Comparison of ENCODE assay signal across 34 cellular contexts in genomic region chr14:38224328-38224727, GRCh38. TPM values are rescaled to one million over a fixed set of nuclear protein-coding genes. Genes with fewer than 3 reads are reported as not detected.
"Had no signal": no experiment of that assay in that cellular context is flagged by ENCODE, and none has a peak within 500 bp of the region (broad histone marks: within the 10 kb centered on the region; RNA-seq: fewer than 3 reads in every experiment).

No MANE protein-coding gene starts in this region.

- H3K36me3 ChIP-seq: adrenal gland, breast epithelium, MG63, SJCRH30, WERI-Rb-1 had no signal

- H3K4me3 Mint-ChIP-seq: activated CD4-positive, alpha-beta memory T cell treated with anti-CD3 and anti-CD28 coated beads, Interleukin-2, amount 10 ng/mL, durations not matched to agents 7 days and 5 days; activated CD8-positive, alpha-beta memory T cell treated with anti-CD3 and anti-CD28 coated beads, Interleukin-2, amount 10 ng/mL, durations not matched to agents 7 days and 5 days; activated naive CD4-positive, alpha-beta T cell treated with anti-CD3 and anti-CD28 coated beads, Interleukin-2, amount 50 U/mL, for 24 hours; activated T-cell treated with anti-CD3 and anti-CD28 coated beads, Interleukin-2, amount 50 U/mL, for 72 hours; activated T-helper 17 cell treated with anti-CD3 and anti-CD28 coated beads, Interleukin-2, amount 50 U/mL, for 72 hours had no signal

- H3K27me3 ChIP-seq: adrenal gland, body of pancreas, breast epithelium, MG63, SJCRH30 had no signal

- H3K36me3 Mint-ChIP-seq: activated CD8-positive, alpha-beta memory T cell treated with anti-CD3 and anti-CD28 coated beads, Interleukin-2, amount 10 ng/mL, durations not matched to agents 7 days and 5 days; activated naive CD4-positive, alpha-beta T cell treated with anti-CD3 and anti-CD28 coated beads, Interleukin-2, amount 50 U/mL, for 24 hours had no signal

- H3K27ac ChIP-seq: adrenal gland, body of pancreas, breast epithelium, SJCRH30, SK-N-MC, WERI-Rb-1 had no signal

- ATAC-seq: activated CD8-positive, alpha-beta memory T cell treated with anti-CD3 and anti-CD28 coated beads, Interleukin-2, amount 10 ng/mL, durations not matched to agents 7 days and 5 days; activated T-cell treated with anti-CD3 and anti-CD28 coated beads, Interleukin-2, amount 50 U/mL, for 72 hours; activated T-helper 17 cell treated with anti-CD3 and anti-CD28 coated beads, Interleukin-2, amount 50 U/mL, for 72 hours; body of pancreas; K562 had no signal

- H3K4me1 ChIP-seq: adrenal gland, body of pancreas, breast epithelium had no signal

- FAIRE-seq: astrocyte, K562 had no signal

- H3K27me3 Mint-ChIP-seq: activated CD4-positive, alpha-beta memory T cell treated with anti-CD3 and anti-CD28 coated beads, Interleukin-2, amount 10 ng/mL, durations not matched to agents 7 days and 5 days; activated T-helper 17 cell treated with anti-CD3 and anti-CD28 coated beads, Interleukin-2, amount 50 U/mL, for 72 hours had no signal

- H3K4me3 ChIP-seq: adrenal gland, body of pancreas, breast epithelium, K562, MG63, SJCRH30, SK-N-MC had no signal

- H3K9me3 Mint-ChIP-seq: activated CD4-positive, alpha-beta memory T cell treated with anti-CD3 and anti-CD28 coated beads, Interleukin-2, amount 10 ng/mL, durations not matched to agents 7 days and 5 days; activated T-cell treated with anti-CD3 and anti-CD28 coated beads, Interleukin-2, amount 50 U/mL, for 72 hours; activated T-helper 17 cell treated with anti-CD3 and anti-CD28 coated beads, Interleukin-2, amount 50 U/mL, for 72 hours had no signal

- H3K4me1 Mint-ChIP-seq: activated CD4-positive, alpha-beta memory T cell treated with anti-CD3 and anti-CD28 coated beads, Interleukin-2, amount 10 ng/mL, durations not matched to agents 7 days and 5 days; activated CD8-positive, alpha-beta memory T cell treated with anti-CD3 and anti-CD28 coated beads, Interleukin-2, amount 10 ng/mL, durations not matched to agents 7 days and 5 days; activated naive CD4-positive, alpha-beta T cell treated with anti-CD3 and anti-CD28 coated beads, Interleukin-2, amount 50 U/mL, for 24 hours; activated T-helper 17 cell treated with anti-CD3 and anti-CD28 coated beads, Interleukin-2, amount 50 U/mL, for 72 hours had no signal

- DNase-seq: activated CD4-positive, alpha-beta memory T cell treated with anti-CD3 and anti-CD28 coated beads, Interleukin-2, amount 10 ng/mL, durations not matched to agents 7 days and 5 days; activated CD4-positive, alpha-beta T cell treated with anti-CD3 and anti-CD28 coated beads for 1 hour; activated CD4-positive, alpha-beta T cell treated with anti-CD3 and anti-CD28 coated beads for 48 hours; activated CD4-positive, CD25-positive, alpha-beta regulatory T cell; activated CD8-positive, alpha-beta memory T cell treated with anti-CD3 and anti-CD28 coated beads for 24 hours; activated CD8-positive, alpha-beta memory T cell treated with anti-CD3 and anti-CD28 coated beads, Interleukin-2, amount 10 ng/mL, durations not matched to agents 7 days and 5 days; activated CD8-positive, alpha-beta memory T cell treated with anti-CD3 and anti-CD28 coated beads, Interleukin-2, amount 50 U/mL, for 48 hours; activated effector memory CD4-positive, alpha-beta T cell treated with anti-CD3 and anti-CD28 coated beads, Interleukin-2, amount 50 U/mL, for 16 hours; activated naive CD4-positive, alpha-beta T cell treated with Interleukin-2 at 50 U/mL for 16 hours; activated T-cell treated with anti-CD3 and anti-CD28 coated beads, Interleukin-2, amount 50 U/mL, for 72 hours; adrenal gland; body of pancreas; Kasumi-1; MG63; NCI-H1092; NCI-H1436 treated with DMSO at 0.1 percent for 48 hours; NCI-H1694 treated with DMSO at 0.1 percent for 48 hours; NCI-H2029; NCI-H510A; NCI-H526; NCI-H748 treated with DMSO at 0.1 percent for 48 hours; OCI-M1; SHP77; SJCRH30; T1000; WERI-Rb-1 had no signal

- H3K9me3 ChIP-seq: adrenal gland, body of pancreas, breast epithelium, MG63, SJCRH30 had no signal

RNA-seq across cellular contexts. Expression of gene SSTR1, which starts 16.6 kb away (rescaled TPM):
- total RNA-seq: activated CD4-positive, alpha-beta memory T cell treated with anti-CD3 and anti-CD28 coated beads, Interleukin-2, amount 10 ng/mL, durations not matched to agents 7 days and 5 days; activated CD8-positive, alpha-beta memory T cell treated with anti-CD3 and anti-CD28 coated beads, Interleukin-2, amount 10 ng/mL, durations not matched to agents 7 days and 5 days; activated T-cell treated with anti-CD3 and anti-CD28 coated beads, Interleukin-2, amount 50 U/mL, for 72 hours; activated T-helper 17 cell treated with anti-CD3 and anti-CD28 coated beads, Interleukin-2, amount 50 U/mL, for 72 hours; astrocyte; K562; SJCRH30; T-helper 1 cell treated with Interleukin-12 subunit alpha and Interleukin-12 subunit beta and Interleukin-4 antibody, amounts not matched to agents 30 ng/mL and 1 ng/mL, for 36 hours; T-helper 2 cell treated with Interferon-gamma antibody and Interleukin-4, amounts not matched to agents 100 ng/mL and 5 ng/mL, for 36 hours had no signal
- polyA plus RNA-seq: K562 had no signal

RNA-seq across cellular contexts. Expression of gene CLEC14A, which starts 31.6 kb away (rescaled TPM):
- total RNA-seq: activated CD4-positive, alpha-beta memory T cell treated with anti-CD3 and anti-CD28 coated beads, Interleukin-2, amount 10 ng/mL, durations not matched to agents 7 days and 5 days; activated CD8-positive, alpha-beta memory T cell treated with anti-CD3 and anti-CD28 coated beads, Interleukin-2, amount 10 ng/mL, durations not matched to agents 7 days and 5 days; activated T-cell treated with anti-CD3 and anti-CD28 coated beads, Interleukin-2, amount 50 U/mL, for 72 hours; activated T-helper 17 cell treated with anti-CD3 and anti-CD28 coated beads, Interleukin-2, amount 50 U/mL, for 72 hours; astrocyte; K562; T-helper 1 cell treated with Interleukin-12 subunit alpha and Interleukin-12 subunit beta and Interleukin-4 antibody, amounts not matched to agents 30 ng/mL and 1 ng/mL, for 36 hours; T-helper 2 cell treated with Interferon-gamma antibody and Interleukin-4, amounts not matched to agents 100 ng/mL and 5 ng/mL, for 36 hours had no signal
- polyA plus RNA-seq: K562 had no signal
